ENCODE assay signal across 18 cellular contexts in genomic region chr2:186440506-186440905, GRCh38. TPM values are rescaled to one million over a fixed set of nuclear protein-coding genes. Genes with fewer than 3 reads are reported as not detected.
DNase-seq lines count a peak whose midpoint lies in the region; ATAC-seq and TF ChIP-seq lines count a peak whose summit lies in the region.
"Had no signal": no experiment of that assay in that cellular context is flagged by ENCODE, and none has a peak within 500 bp of the region (broad histone marks: within the 10 kb centered on the region; RNA-seq: fewer than 3 reads in every experiment).

No MANE protein-coding gene starts in this region.

- intact Hi-C loops in IMR-90 (cut with micrococcal nuclease), result no loop called here

- H3K14ac ChIP-seq in IMR-90 (replicated peaks; ENCODE audit: low read depth, low read length), result no peak overlapping the region
- no peak overlapping the region for H3K14ac ChIP-seq in mesenchymal stem cell (ENCODE audit: low read length in 2 of 2)

- H2BK5ac ChIP-seq in IMR-90 (ENCODE audit: low read depth, low read length, poor library complexity, severe bottlenecking) (no peak overlapping the region), mesenchymal stem cell (ENCODE audit: low read depth, low read length, poor library complexity, severe bottlenecking) (no peak overlapping the region)

- ATAC-seq in IMR-90 (ENCODE audit: low read depth) (no peak), HG03045 (IDR thresholded peaks at IDR 0.05; ENCODE audit: unreplicated experiment) (no peak)

- no peaks in the 10 kb centered on the region for H4K20me1 ChIP-seq in IMR-90 (ENCODE audit: insufficient read depth, low read length)

- no peak overlapping the region for H2BK120ac ChIP-seq in IMR-90 (ENCODE audit: low read depth, low read length)
- no peak overlapping the region for H2BK120ac ChIP-seq in mesenchymal stem cell (ENCODE audit: low read depth, low read length)

- 100% methylated on average over 2 of the region's 3 CpGs; no CpG with 5 or more reads in 1 of the 2 experiments for WGBS in IMR-90 (ENCODE audit: extremely low coverage in 2 of 2, insufficient read length in 1 of 2), 2 experiments
- WGBS in mesenchymal stem cell, result 100% methylated on average over 3 of the region's 3 CpGs

- H3K9me1 ChIP-seq in IMR-90 (ENCODE audit: insufficient read depth, low read length), result peaks cover 6% of the 10 kb centered on the region; the same call in 1 of the 2 replicates

- dilution Hi-C loops in IMR-90 (cut with HindIII; ENCODE audit: low sequenced_read_pairs, unreplicated experiment), result no loop called here

- no peaks in the 10 kb centered on the region for H3K27me3 ChIP-seq in IMR-90 (ENCODE audit: control insufficient read depth, insufficient read depth, low read length)
- H3K27me3 ChIP-seq in mesenchymal stem cell (ENCODE audit: control insufficient read depth in 1 of 2, insufficient read depth in 1 of 2, low read length in 2 of 2), result no peaks in the 10 kb centered on the region
- H3K27me3 ChIP-seq: BE2C had no signal

- H4K91ac ChIP-seq in IMR-90 (ENCODE audit: insufficient read depth, low read depth, low read length) (no peak overlapping the region), mesenchymal stem cell (ENCODE audit: low read length) (no peak overlapping the region)

- H3K9ac ChIP-seq in IMR-90 (ENCODE audit: low read depth, low read length) (no peak overlapping the region), mesenchymal stem cell (ENCODE audit: low read length) (no peak overlapping the region)

- BruUV-seq in IMR-90 (replicated peaks; lab: Mats Ljungman, UMichigan), result no TSS peak

- in situ Hi-C loops in IMR-90 (cut with MboI; ENCODE audit: low sequenced_read_pairs), result no loop called here

- H4K8ac ChIP-seq in IMR-90 (ENCODE audit: low read depth in 2 of 2, low read length in 2 of 2) (no peak overlapping the region), mesenchymal stem cell (ENCODE audit: low read length) (no peak overlapping the region)

- no peak for TF ChIP-seq RAD21 in IMR-90 (IDR thresholded peaks at IDR 0.05; ENCODE audit: low read length)

- DNase-seq in IMR-90 (no peak), SK-N-DZ (ENCODE audit: low spot score) (peak; percentile 5), glomerular endothelial cell (ENCODE audit: extremely low read depth, low read depth, low spot score) (peak; percentile 7), GM03348 (ENCODE audit: low spot score) (no peak), mesenchymal stem cell (no peak)
- no peak for DNase-seq in activated naive CD4-positive, alpha-beta T cell (lab: John Stamatoyannopoulos, UW)
- DNase-seq: BE2C; CD4-positive, alpha-beta T cell; DMS79; H7; NCI-H1048; NCI-H1436 treated with DMSO at 0.1 percent for 48 hours; NCI-H2081 treated with DMSO at 0.1 percent for 48 hours; NCI-H510A; NCI-H774; PC-9 had no signal

- no peak overlapping the region for H3K18ac ChIP-seq in IMR-90 (ENCODE audit: low read depth, low read length)
- H3K18ac ChIP-seq in mesenchymal stem cell (ENCODE audit: low read depth in 1 of 2, low read length in 2 of 2), result no peak overlapping the region

- H2BK20ac ChIP-seq in IMR-90 (ENCODE audit: low read depth, low read length), result no peak overlapping the region

- H3K4me3 ChIP-seq in IMR-90 (ENCODE audit: insufficient read depth, low read depth, low read length), result no peak overlapping the region
- H3K4me3 ChIP-seq in mesenchymal stem cell (ENCODE audit: insufficient read depth in 1 of 2, low read depth in 1 of 2, low read length in 2 of 2), result no peak overlapping the region
- H3K4me3 ChIP-seq: PC-9, SK-N-MC had no signal

- no peak overlapping the region for H2BK15ac ChIP-seq in IMR-90 (ENCODE audit: low read depth, low read length)
- H2BK15ac ChIP-seq in mesenchymal stem cell (ENCODE audit: low read depth, poor library complexity, severe bottlenecking), result no peak overlapping the region

- no peak overlapping the region for H2AK9ac ChIP-seq in IMR-90 (replicated peaks; ENCODE audit: low read depth, low read length, poor library complexity)

- H3K27ac ChIP-seq in IMR-90 (ENCODE audit: insufficient read depth, low read length), result no peak overlapping the region
- no peak overlapping the region for H3K27ac ChIP-seq in mesenchymal stem cell (ENCODE audit: low read length, poor library complexity, severe bottlenecking)
- H3K27ac ChIP-seq: PC-9, SK-N-MC had no signal

- H3K79me1 ChIP-seq in IMR-90 (ENCODE audit: low read depth in 1 of 2, low read length in 2 of 2) (no peaks in the 10 kb centered on the region), mesenchymal stem cell (replicated peaks; ENCODE audit: low read length, poor library complexity, severe bottlenecking) (peaks cover 1% of the 10 kb centered on the region)

- no peak overlapping the region for H3K56ac ChIP-seq in IMR-90 (ENCODE audit: extremely low read depth, insufficient read depth, low read length)

- no peak overlapping the region for H3K4ac ChIP-seq in IMR-90 (ENCODE audit: low read depth, low read length)
- H3K4ac ChIP-seq in mesenchymal stem cell (ENCODE audit: low read depth in 1 of 2, low read length in 2 of 2), result no peak overlapping the region

- H3K4me2 ChIP-seq in IMR-90 (ENCODE audit: low read depth, low read length), result no peak overlapping the region
- H3K4me2 ChIP-seq in mesenchymal stem cell (ENCODE audit: low read length, poor library complexity, severe bottlenecking), result no peak overlapping the region
- H3K4me2 ChIP-seq: PC-9 had no signal

- no peak overlapping the region for H4K5ac ChIP-seq in IMR-90 (ENCODE audit: low read depth, low read length)

- no peak overlapping the region for H2AK5ac ChIP-seq in IMR-90 (ENCODE audit: low read depth, low read length)
- no peak overlapping the region for H2AK5ac ChIP-seq in mesenchymal stem cell (ENCODE audit: low read length, severe bottlenecking)

- CTCF ChIA-PET in IMR-90 (lab: Yijun Ruan, JAX), result no interaction called here

- H2BK12ac ChIP-seq in mesenchymal stem cell (ENCODE audit: low read length in 2 of 2), result no peak overlapping the region

- H3K36me3 ChIP-seq in IMR-90 (ENCODE audit: control insufficient read depth, insufficient read depth, low read length), result no peaks in the 10 kb centered on the region
- H3K36me3 ChIP-seq in mesenchymal stem cell (ENCODE audit: control insufficient read depth in 1 of 2, insufficient read depth in 2 of 2, low read depth in 1 of 2, low read length in 2 of 2), result peaks cover 0 to 7% of the 10 kb centered on the region in 2 experiments
- H3K36me3 ChIP-seq: BE2C had no signal

- H2AFZ ChIP-seq in IMR-90 (replicated peaks; ENCODE audit: low read length, poor library complexity) (no peak overlapping the region), mesenchymal stem cell (ENCODE audit: low read depth, low read length) (no peak overlapping the region)
- H2AFZ ChIP-seq: PC-9 had no signal

- H3K9me3 ChIP-seq in IMR-90 (ENCODE audit: control insufficient read depth, insufficient read depth, low read length), result no peaks in the 10 kb centered on the region
- H3K9me3 ChIP-seq in mesenchymal stem cell (ENCODE audit: control insufficient read depth, low read length), result no peaks in the 10 kb centered on the region
- H3K9me3 ChIP-seq: BE2C had no signal

- no peaks in the 10 kb centered on the region for H3K4me1 ChIP-seq in IMR-90 (ENCODE audit: control insufficient read depth, insufficient read depth, low read length)
- no peaks in the 10 kb centered on the region for H3K4me1 ChIP-seq in mesenchymal stem cell (ENCODE audit: control insufficient read depth, insufficient read depth, low read depth, low read length)
- H3K4me1 ChIP-seq: BE2C had no signal

- POLR2A ChIA-PET in IMR-90 (lab: Charles Lee; ENCODE audit: unreplicated experiment), result no interaction called here

- TF ChIP-seq POLR2A in IMR-90 (IDR thresholded peaks at IDR 0.05; ENCODE audit: low read depth, low read length), result no peak

- no peak for TF ChIP-seq CTCF in IMR-90 (conservative IDR thresholded peaks at IDR 0.05; ENCODE audit: low read depth, low read length)

- no peak overlapping the region for H3K23ac ChIP-seq in IMR-90 (ENCODE audit: low read depth, low read length)
- no peak overlapping the region for H3K23ac ChIP-seq in mesenchymal stem cell (ENCODE audit: low read length in 2 of 2)

TF ChIP-seq in IMR-90, 13 proteins besides CTCF, POLR2A, EP300 and RAD21:
- TF ChIP-seq MAFK (IDR thresholded peaks at IDR 0.05; ENCODE audit: low read depth, low read length), result 0 out of 2 replicates have a peak, but pooled peaks have one; percentile 29
- TF ChIP-seq MXI1 (IDR thresholded peaks at IDR 0.05; ENCODE audit: borderline replicate concordance, low read depth, low read length), result no peak

RNA-seq across cellular contexts. Expression of gene ZC3H15, which starts 45.6 kb away (rescaled TPM):
- 22.9 and 65.0 TPM in 2 replicates for total RNA-seq in IMR-90 (2012; rRNA removed)
- polyA plus RNA-seq in IMR-90 (2012; rRNA removed), result 40.2 and 47.4 TPM in 2 replicates
- polyA plus RNA-seq in IMR-90 (2012; cell fraction: cytosol; rRNA removed), result 3.8 and 13.1 TPM in 2 replicates
- 4.2 and 41.0 TPM in 2 replicates for polyA plus RNA-seq in IMR-90 (2012; cell fraction: nucleus; rRNA removed; ENCODE audit: low replicate concordance)
- 85.3 and 86.5 TPM in 2 replicates for polyA plus RNA-seq in SK-N-DZ (2014; cell fraction: cytosol; rRNA removed)
- 101 and 103 TPM in 2 replicates for polyA plus RNA-seq in SK-N-DZ (2014; cell fraction: nucleus; rRNA removed)
- total RNA-seq in glomerular endothelial cell, result 44.4 and 48.3 TPM in 2 replicates
- polyA plus RNA-seq in mesenchymal stem cell (2013, experiment 1 of 2), result 76.8 TPM
- 77.6 TPM for polyA plus RNA-seq in mesenchymal stem cell (2013, experiment 2 of 2)

Comparison
In these comparisons a context has a peak if more than half of its experiments do, and no peak if none do; other contexts are left out.
1. DNase-seq: peak in SK-N-DZ (single experiment) and glomerular endothelial cell (single experiment); none in IMR-90 (single experiment), GM03348 (single experiment), activated naive CD4-positive, alpha-beta T cell (0 of 4) and mesenchymal stem cell (single experiment).